Comparison of ENCODE assay signal across 8 cellular contexts in the genomic region with DNA sequence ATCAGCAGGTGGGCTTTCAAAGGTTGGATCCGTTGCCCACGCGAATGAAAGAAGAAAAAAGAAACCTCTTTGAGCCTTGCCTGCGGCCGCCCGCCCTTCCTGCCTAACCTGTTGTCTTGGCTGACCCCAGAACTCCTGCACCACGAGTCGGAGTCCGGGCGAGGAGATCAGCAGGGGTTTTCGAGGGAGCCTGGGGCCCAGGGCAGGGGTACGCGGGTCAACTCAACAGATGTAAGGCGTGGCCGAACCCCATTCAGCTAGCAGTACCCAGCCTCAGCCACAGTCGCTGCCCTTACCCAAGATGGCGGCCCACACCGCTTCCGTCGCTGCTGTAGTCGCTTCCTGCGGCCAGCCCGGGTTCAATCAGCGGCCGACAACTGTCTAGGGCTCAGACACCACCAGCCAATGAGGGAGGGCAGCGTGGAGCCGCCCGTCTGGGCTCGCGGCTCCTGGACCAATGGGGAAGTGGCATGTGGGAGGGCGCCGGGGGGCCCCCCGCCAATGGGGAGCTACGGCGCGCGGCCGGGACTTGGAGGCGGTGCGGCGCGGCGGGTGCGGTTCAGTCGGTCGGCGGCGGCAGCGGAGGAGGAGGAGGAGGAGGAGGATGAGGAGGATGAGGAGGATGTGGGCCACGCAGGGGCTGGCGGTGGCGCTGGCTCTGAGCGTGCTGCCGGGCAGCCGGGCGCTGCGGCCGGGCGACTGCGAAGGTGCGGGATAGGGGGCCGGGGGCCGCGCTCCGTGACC. TPM values are rescaled to one million over a fixed set of nuclear protein-coding genes. Genes with fewer than 3 reads are reported as not detected.
DNase-seq lines count a peak whose midpoint lies in the region; ATAC-seq, FAIRE-seq and TF ChIP-seq lines count a peak whose summit lies in the region.

Gene MANF (plus strand): TSS at position 562 of the 744 bp plus-strand sequence. CDS start 52 bp downstream, at position 614.

- FAIRE-seq in H54 (lab: Jason Lieb, UNC), result peak; percentile 50

- no peaks in the 10 kb centered on the region for H3K36me3 Mint-ChIP-seq in natural killer cell

- no peaks in the 10 kb centered on the region for H3K9me2 ChIP-seq in Loucy (replicated peaks; ENCODE audit: low read depth, low read length)

- H2AFZ ChIP-seq in Loucy (ENCODE audit: low read length), result peak within 1 kb of the TSS; percentile 80

- peak; percentile 99 for TF ChIP-seq POLR2A in H54 (IDR thresholded peaks at IDR 0.05; ENCODE audit: low read depth, low read length)
- peak; percentile 88 for TF ChIP-seq POLR2A in Raji (IDR thresholded peaks at IDR 0.05; ENCODE audit: insufficient read depth, low read depth, low read length)

- peak within 1 kb of the TSS; percentile 96 to 98 for H3K27ac Mint-ChIP-seq in natural killer cell

- intact Hi-C loops in natural killer cell (cut with micrococcal nuclease), result loop anchor here (2.0 to 10.0 kb wide), 3 partner anchors 417 to 1030 kb away; partner anchors contain the start of genes CYB561D2, NPRL2 and TMEM115

- H3K4me3 ChIP-seq in Loucy (ENCODE audit: low read length, poor library complexity, severe bottlenecking), result peak within 1 kb of the TSS; percentile 97
- H3K4me3 ChIP-seq in fibroblast of mammary gland (ENCODE audit: control insufficient read depth, low read depth, low read length), result peak within 1 kb of the TSS; percentile 98

- H3K27me3 Mint-ChIP-seq in natural killer cell (ENCODE audit: low read depth in 2 of 2), result no peaks in the 10 kb centered on the region

- ATAC-seq in natural killer cell, result peak; percentile 93 to 98 (median 94)

- no peaks in the 10 kb centered on the region for H3K27me3 ChIP-seq in Loucy (ENCODE audit: insufficient read depth, low read length, poor library complexity, severe bottlenecking)

- TF ChIP-seq CTCF in Loucy (conservative IDR thresholded peaks at IDR 0.05; ENCODE audit: low read length), result no peak
- no peak for TF ChIP-seq CTCF in fibroblast of mammary gland (conservative IDR thresholded peaks at IDR 0.05; ENCODE audit: control insufficient read depth, insufficient read depth, low read depth, low read length)
- TF ChIP-seq CTCF in natural killer cell (IDR thresholded peaks at IDR 0.05), result peak; percentile 10

- H3K36me3 ChIP-seq in Loucy (ENCODE audit: insufficient read depth, low read length), result peaks cover 16% of the 10 kb centered on the region; the same call in 1 of the 2 replicates

- H3K79me2 ChIP-seq in Loucy (ENCODE audit: insufficient read depth, low read length), result peaks cover 63% of the 10 kb centered on the region

- no peaks in the 10 kb centered on the region for H3K9me3 Mint-ChIP-seq in natural killer cell

- H3K4me1 ChIP-seq in Loucy (ENCODE audit: insufficient read depth, low read length, poor library complexity, severe bottlenecking), result peaks cover 38% of the 10 kb centered on the region

- peak within 1 kb of the TSS; percentile 100 for H3K9ac ChIP-seq in Loucy (ENCODE audit: low read depth, low read length, poor library complexity, severe bottlenecking)

- H3K4me2 ChIP-seq in Loucy (ENCODE audit: low read depth, low read length, poor library complexity, severe bottlenecking), result peak within 1 kb of the TSS; percentile 98

- peaks cover 4% of the 10 kb centered on the region; the same call in 1 of the 2 replicates for H3F3A ChIP-seq in Loucy (ENCODE audit: low read depth)

- peak within 1 kb of the TSS; percentile 97 for H3K4me3 Mint-ChIP-seq in natural killer cell

- peak; percentile 99 for DNase-seq in ELF-1 (ENCODE audit: low read depth, low spot score)
- peak; percentile 99 for DNase-seq in H54 (ENCODE audit: insufficient read length, low spot score)
- DNase-seq in activated T-helper 9 cell treated with anti-CD3 and anti-CD28 coated beads, Interleukin-2, amount 50 U/mL, for 16 hours (ENCODE audit: low read depth), result peak; percentile 96
- DNase-seq in fibroblast of mammary gland (ENCODE audit: low read depth), result peak; percentile 96
- peak; percentile 96 for DNase-seq in natural killer cell
- DNase-seq in stimulated activated naive CD4-positive, alpha-beta T cell treated with Interleukin-2 at 50 U/mL for 16 hours (lab: John Stamatoyannopoulos, UW), result peak; percentile 98

- H3K4me1 Mint-ChIP-seq in natural killer cell, result peaks cover 45 to 46% of the 10 kb centered on the region in 2 donors

- H3K9me3 ChIP-seq in Loucy (ENCODE audit: insufficient read depth, low read depth, low read length), result no peaks in the 10 kb centered on the region

- peaks cover 41% of the 10 kb centered on the region for H4K20me1 ChIP-seq in Loucy (ENCODE audit: insufficient read depth, low read length, poor library complexity, severe bottlenecking)

RNA-seq across cellular contexts. Expression of gene MANF, which starts in this region (rescaled TPM):
- 10 to 100 TPM; 51.7 to 58.6 (median 58.3) TPM for total RNA-seq in natural killer cell

Comparison
In these comparisons a context has a peak if more than half of its experiments do, and no peak if none do; other contexts are left out.
1. Peak in every context shown above with its lines: DNase-seq, ATAC-seq and H3K4me3 ChIP-seq.